7 cellular contexts compared by ENCODE assay signal in genomic region chr1:158149577-158150269, GRCh38. TPM values are rescaled to one million over a fixed set of nuclear protein-coding genes. Genes with fewer than 3 reads are reported as not detected.
DNase-seq lines count a peak whose midpoint lies in the region; ATAC-seq and TF ChIP-seq lines count a peak whose summit lies in the region.

No MANE protein-coding gene starts in this region.

- H3K4me1 Mint-ChIP-seq in IgD-negative memory B cell (peaks cover 37 to 49% (median 41%) of the 10 kb centered on the region in 3 donors), neural crest cell (peaks cover 6% of the 10 kb centered on the region)

- peak; percentile 97 for DNase-seq in SK-MEL-5 (ENCODE audit: low read depth, low spot score)
- DNase-seq in activated naive CD4-positive, alpha-beta T cell treated with Interleukin-2 at 50 U/mL for 16 hours, result peak; percentile 75
- DNase-seq in foreskin keratinocyte, result peak; percentile 80 to 90
- DNase-seq in neural crest cell (ENCODE audit: low read depth, low spot score), result peak; percentile 74
- DNase-seq in stimulated activated naive CD8-positive, alpha-beta T cell treated with anti-CD3 and anti-CD28 coated beads, Interleukin-15, Interleukin-2, amounts not matched to agents 100 U/mL and 50 U/mL, for 24 hours, result peak; percentile 78

- TF ChIP-seq CTCF in foreskin keratinocyte (conservative IDR thresholded peaks at IDR 0.05) (no peak), neural crest cell (conservative IDR thresholded peaks at IDR 0.05) (no peak)

- H3K27ac ChIP-seq in foreskin keratinocyte, result peak overlapping the region; percentile 1

- peak; percentile 67 for ATAC-seq in GM18909 (IDR thresholded peaks at IDR 0.05; ENCODE audit: poor library complexity, unreplicated experiment)
- peak; percentile 65 for ATAC-seq in foreskin keratinocyte
- peak; percentile 90 for ATAC-seq in stimulated activated naive CD8-positive, alpha-beta T cell treated with anti-CD3 and anti-CD28 coated beads, Interleukin-15, Interleukin-2, amounts not matched to agents 100 U/mL and 50 U/mL, for 24 hours

- H3K27me3 ChIP-seq in foreskin keratinocyte, result no peaks in the 10 kb centered on the region

- H3K36me3 Mint-ChIP-seq in IgD-negative memory B cell (no peaks in the 10 kb centered on the region), neural crest cell (ENCODE audit: low read depth) (peaks cover 4% of the 10 kb centered on the region)

- H3K4me1 ChIP-seq in foreskin keratinocyte, result peaks cover 43% of the 10 kb centered on the region

- H3K27me3 Mint-ChIP-seq in IgD-negative memory B cell, result no peaks in the 10 kb centered on the region
- peaks cover 56% of the 10 kb centered on the region for H3K27me3 Mint-ChIP-seq in neural crest cell (ENCODE audit: low read depth)

- H3K27ac Mint-ChIP-seq in IgD-negative memory B cell (peak overlapping the region; percentile 46 to 98 (median 95)), neural crest cell (ENCODE audit: unreplicated experiment) (no peak overlapping the region)

- H3K4me3 Mint-ChIP-seq in IgD-negative memory B cell (peak overlapping the region; percentile 94 to 99 (median 98)), neural crest cell (peak overlapping the region; percentile 64)

- in situ Hi-C loops in SK-MEL-5 (cut with HindIII; ENCODE audit: low pct_unique_long_range_greater_than_20kb, low sequenced_read_pairs), result no loop called here

- peaks cover 0 to 13% (median 5%) of the 10 kb centered on the region in 3 donors for H3K9me3 Mint-ChIP-seq in IgD-negative memory B cell
- peaks cover 8% of the 10 kb centered on the region for H3K9me3 Mint-ChIP-seq in neural crest cell

RNA-seq across cellular contexts. Expression of gene CD1D, which starts 31.0 kb away (rescaled TPM):
- polyA plus RNA-seq in IgD-negative memory B cell, result 20.5 TPM
- not detected in 2 replicates for total RNA-seq in SK-MEL-5 (2014; rRNA removed; shearing (Covaris generic))
- polyA plus RNA-seq in SK-MEL-5 (2015; cell fraction: cytosol; rRNA removed), result not detected in 2 replicates
- not detected in 2 replicates for polyA plus RNA-seq in SK-MEL-5 (2015; cell fraction: nucleus; rRNA removed)
- total RNA-seq in foreskin keratinocyte, result 3.9 and 5.1 TPM in 2 replicates
- 3.7 and 3.8 TPM in 2 replicates for polyA plus RNA-seq in foreskin keratinocyte
- total RNA-seq in neural crest cell, result not detected in 2 replicates

Comparison
In these comparisons a context has a peak if more than half of its experiments do, and no peak if none do; other contexts are left out.
1. Peak in every context shown above with its lines: DNase-seq, ATAC-seq and H3K27ac ChIP-seq.